ENCODE assay signal across 9 cellular contexts in genomic region chr1:79259390-79260336, GRCh38.
DNase-seq lines count a peak whose midpoint lies in the region; ATAC-seq, FAIRE-seq and TF ChIP-seq lines count a peak whose summit lies in the region.
"Had no signal": no experiment of that assay in that cellular context is flagged by ENCODE, and none has a peak within 500 bp of the region (broad histone marks: within the 10 kb centered on the region; RNA-seq: fewer than 3 reads in every experiment).

No MANE protein-coding gene starts in this region.

- no peaks in the 10 kb centered on the region for H3K4me1 Mint-ChIP-seq in activated CD4-positive, alpha-beta T cell treated with anti-CD3 and anti-CD28 coated beads, Interleukin-2, amount 10 ng/mL, durations not matched to agents 24 days and 14 days

- H3K27me3 Mint-ChIP-seq in activated CD4-positive, alpha-beta T cell treated with anti-CD3 and anti-CD28 coated beads, Interleukin-2, amount 10 ng/mL, durations not matched to agents 24 days and 14 days = no peaks in the 10 kb centered on the region
- H3K27me3 Mint-ChIP-seq: stimulated activated naive CD8-positive, alpha-beta T cell treated with anti-CD3 and anti-CD28 coated beads, Interleukin-15, Interleukin-2, amounts not matched to agents 100 ng/mL and 50 ng/mL, for 24 hours had no signal

- no peak overlapping the region for H3K27ac Mint-ChIP-seq in activated CD4-positive, alpha-beta T cell treated with anti-CD3 and anti-CD28 coated beads, Interleukin-2, amount 10 ng/mL, durations not matched to agents 24 days and 14 days
- H3K27ac Mint-ChIP-seq: stimulated activated naive CD8-positive, alpha-beta T cell treated with anti-CD3 and anti-CD28 coated beads, Interleukin-15, Interleukin-2, amounts not matched to agents 100 ng/mL and 50 ng/mL, for 24 hours had no signal

- intact Hi-C loops in activated CD4-positive, alpha-beta T cell treated with anti-CD3 and anti-CD28 coated beads, Interleukin-2, amount 10 ng/mL, durations not matched to agents 24 days and 14 days (cut with micrococcal nuclease) = no loop called here

- H3K36me3 Mint-ChIP-seq in activated CD4-positive, alpha-beta T cell treated with anti-CD3 and anti-CD28 coated beads, Interleukin-2, amount 10 ng/mL, durations not matched to agents 24 days and 14 days (ENCODE audit: low read depth) = no peaks in the 10 kb centered on the region

- no peak overlapping the region for H3K4me3 Mint-ChIP-seq in activated CD4-positive, alpha-beta T cell treated with anti-CD3 and anti-CD28 coated beads, Interleukin-2, amount 10 ng/mL, durations not matched to agents 24 days and 14 days
- H3K4me3 Mint-ChIP-seq: stimulated activated naive CD8-positive, alpha-beta T cell treated with anti-CD3 and anti-CD28 coated beads, Interleukin-15, Interleukin-2, amounts not matched to agents 100 ng/mL and 50 ng/mL, for 24 hours had no signal

- H3K9me3 Mint-ChIP-seq in activated CD4-positive, alpha-beta T cell treated with anti-CD3 and anti-CD28 coated beads, Interleukin-2, amount 10 ng/mL, durations not matched to agents 24 days and 14 days = no peaks in the 10 kb centered on the region
- H3K9me3 Mint-ChIP-seq: stimulated activated naive CD8-positive, alpha-beta T cell treated with anti-CD3 and anti-CD28 coated beads, Interleukin-15, Interleukin-2, amounts not matched to agents 100 ng/mL and 50 ng/mL, for 24 hours had no signal

- no peak for TF ChIP-seq POLR2A in GM12891 (IDR thresholded peaks at IDR 0.05; ENCODE audit: low read depth, low read length)

- peak; percentile 78 for ATAC-seq in HG03103 (IDR thresholded peaks at IDR 0.05; ENCODE audit: low read depth, unreplicated experiment)

- FAIRE-seq in A204.1 (lab: Jason Lieb, UNC) (peak; percentile 92), GM12891 (lab: Jason Lieb, UNC) (peak; percentile 40), islet of Langerhans (lab: Jason Lieb, UNC) (peak; percentile 97)

- DNase-seq in GM12891 (ENCODE audit: insufficient read length, low spot score) (no peak), SK-N-DZ (ENCODE audit: low spot score) (peak; percentile 6), T-helper 9 cell (no peak), NCI-H2227 (lab: John Stamatoyannopoulos, UW; ENCODE audit: unreplicated experiment) (no peak)
- DNase-seq in activated CD4-positive, alpha-beta T cell treated with anti-CD3 and anti-CD28 coated beads, Interleukin-2, amount 10 ng/mL, durations not matched to agents 24 days and 14 days = no peak

TF ChIP-seq in GM12891, 5 proteins besides CTCF, POLR2A, EP300 and RAD21:
- no peak for TF ChIP-seq PAX5 (IDR thresholded peaks at IDR 0.05; ENCODE audit: insufficient read depth, low read length, severe bottlenecking)
